ENCODE assay signal across 8 cellular contexts in the genomic region with DNA sequence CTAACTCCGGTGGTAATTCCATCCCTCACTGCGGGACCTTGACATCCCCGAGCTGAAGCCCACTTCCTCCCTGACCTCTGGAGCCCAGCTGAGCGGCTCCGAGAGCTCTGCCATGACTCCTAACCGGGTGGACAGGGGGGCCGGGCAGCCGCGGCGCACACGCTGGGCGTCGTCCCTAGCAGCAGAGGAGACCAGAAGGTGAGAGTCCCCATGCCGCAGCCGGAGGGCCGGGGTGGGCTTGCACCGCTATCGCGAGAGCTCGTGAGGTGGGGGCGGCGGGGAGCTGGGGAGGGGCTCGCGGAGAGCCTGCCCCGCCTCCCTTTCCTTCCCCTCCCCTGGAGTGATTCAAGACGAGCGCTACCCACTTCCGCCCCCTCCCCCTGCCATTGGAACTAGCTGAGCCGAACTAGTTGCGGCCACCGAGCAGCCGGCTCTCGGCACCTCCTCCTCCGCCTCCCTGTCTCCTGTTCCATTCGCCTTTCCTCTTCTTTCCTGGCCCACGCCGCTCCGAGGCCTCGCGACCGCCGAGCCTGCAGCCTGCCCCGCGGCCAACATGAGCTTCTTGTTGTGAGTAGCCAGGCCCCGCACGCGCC. TPM values are rescaled to one million over a fixed set of nuclear protein-coding genes. Genes with fewer than 3 reads are reported as not detected.
DNase-seq lines count a peak whose midpoint lies in the region; ATAC-seq and TF ChIP-seq lines count a peak whose summit lies in the region.

A gene (plus strand): TSS at position 386 of the 593 bp plus-strand sequence. CDS start 168 bp downstream, at position 554.

- peak; percentile 43 for TF ChIP-seq POLR2A in prostate gland (IDR thresholded peaks at IDR 0.05)

- DNase-seq in NCI-H1105 treated with DMSO at 0.1 percent for 48 hours (lab: John Stamatoyannopoulos, UW) (peak; percentile 69), T-helper 1 cell (peak; percentile 73 to 84 (median 79)), amniotic epithelial cell (ENCODE audit: low read depth) (peak; percentile 82), left ventricle myocardium inferior (peak; percentile 90), prostate gland (ENCODE audit: low spot score) (peak; percentile 87)

- TF ChIP-seq CTCF in GM12873 (IDR thresholded peaks at IDR 0.05; ENCODE audit: insufficient read depth, low read depth, low read length, missing control alignments) (peak; percentile 47), left ventricle myocardium inferior (IDR thresholded peaks at IDR 0.05; ENCODE audit: borderline replicate concordance) (peak; percentile 48), prostate gland (IDR thresholded peaks at IDR 0.05) (peak in 3 of 4 experiments; percentile 12 to 43 (median 43))

- H3K27me3 ChIP-seq in left ventricle myocardium inferior (ENCODE audit: low read depth) (no peaks in the 10 kb centered on the region), prostate gland (replicated peaks; ENCODE audit: insufficient read depth) (no peaks in the 10 kb centered on the region)

- H3K4me1 ChIP-seq in left ventricle myocardium inferior (peaks cover 35% of the 10 kb centered on the region), prostate gland (replicated peaks) (no peaks in the 10 kb centered on the region), urinary bladder (ENCODE audit: insufficient read depth) (no peaks in the 10 kb centered on the region)

- under 1% methylated on average over 47 of the region's 47 CpGs for WGBS in prostate gland
- WGBS in urinary bladder, result 1% methylated on average over 47 of the region's 47 CpGs

- H3K9me3 ChIP-seq in left ventricle myocardium inferior (replicated peaks) (no peaks in the 10 kb centered on the region), prostate gland (no peaks in the 10 kb centered on the region)

- peak within 1 kb of the TSS; percentile 88 for H3K4me3 ChIP-seq in left ventricle myocardium inferior
- peak within 1 kb of the TSS; percentile 72 to 91 for H3K4me3 ChIP-seq in prostate gland
- H3K4me3 ChIP-seq in urinary bladder (ENCODE audit: low read depth, low read length), result peak within 1 kb of the TSS; percentile 74

- intact Hi-C loops in left ventricle myocardium inferior (cut with micrococcal nuclease) (no loop called here), prostate gland (cut with DNase I) (loop anchor here (10.0 kb wide), 1 partner anchor 93 kb away; a partner anchor contains a TSS)

- ATAC-seq in HG02623 (IDR thresholded peaks at IDR 0.05; ENCODE audit: unreplicated experiment), result peak; percentile 93

- H3K36me3 ChIP-seq in left ventricle myocardium inferior, result peaks cover 14% of the 10 kb centered on the region
- no peaks in the 10 kb centered on the region for H3K36me3 ChIP-seq in prostate gland
- H3K36me3 ChIP-seq in urinary bladder (ENCODE audit: insufficient read depth), result peaks cover 2% of the 10 kb centered on the region

- H3K27ac ChIP-seq in left ventricle myocardium inferior (replicated peaks), result peak within 1 kb of the TSS; percentile 91
- H3K27ac ChIP-seq in prostate gland, result peak within 1 kb of the TSS; percentile 83 to 89
- peak within 1 kb of the TSS; percentile 81 for H3K27ac ChIP-seq in urinary bladder (ENCODE audit: low read depth)

RNA-seq across cellular contexts. Expression of the gene that starts here (rescaled TPM):
- total RNA-seq in left ventricle myocardium inferior (18.3 TPM), prostate gland (10 to 100 TPM; 13.6 to 19.7 TPM), urinary bladder (51.5 TPM)
- 8.0 TPM for polyA plus RNA-seq in urinary bladder

Comparison
In these comparisons a context has a peak if more than half of its experiments do, and no peak if none do; other contexts are left out.
1. Peak in every context shown above with its lines: DNase-seq, ATAC-seq, H3K4me3 ChIP-seq and H3K27ac ChIP-seq.